In the genomic region with DNA sequence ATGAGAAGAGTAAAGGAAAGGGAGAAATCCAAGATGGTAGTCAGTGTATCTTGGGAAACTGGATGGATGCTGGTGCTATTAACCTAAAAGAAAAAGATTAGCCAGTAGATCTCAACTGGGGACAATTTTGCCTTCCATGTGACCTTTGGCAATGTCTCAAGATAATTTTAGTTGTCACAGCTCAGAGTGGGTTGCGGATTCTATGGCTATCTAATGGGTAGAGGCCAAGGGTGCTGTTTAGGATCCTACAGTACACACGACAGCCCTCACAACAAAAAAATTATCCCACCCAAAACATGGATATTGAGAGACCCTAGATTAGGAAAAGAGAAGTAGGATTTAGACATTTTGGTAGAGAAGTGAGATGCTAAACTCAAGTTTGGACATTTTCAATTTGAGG, we compare ENCODE assay signal across 28 cellular contexts.
"Had no signal": no experiment of that assay in that cellular context is flagged by ENCODE, and none has a peak within 500 bp of the region (broad histone marks: within the 10 kb centered on the region; RNA-seq: fewer than 3 reads in every experiment).

No MANE protein-coding gene starts in this region.

- DNase-seq: activated B cell treated with CpG ODN at 0.5 μM for 24 hours; activated CD4-positive, alpha-beta memory T cell treated with anti-CD3 and anti-CD28 coated beads for 36 hours; activated CD4-positive, alpha-beta T cell treated with anti-CD3 and anti-CD28 coated beads for 4 hours; activated CD4-positive, alpha-beta T cell treated with anti-CD3 and anti-CD28 coated beads, Interleukin-2, amount 10 ng/mL, durations not matched to agents 24 days and 14 days; activated CD4-positive, alpha-beta T cell treated with anti-CD3 and anti-CD28 coated beads, Interleukin-2, amount 50 U/mL, for 1 hour; activated CD4-positive, alpha-beta T cell treated with anti-CD3 and anti-CD28 coated beads, Interleukin-2, amount 50 U/mL, for 4 hours; activated CD4-positive, CD25-positive, alpha-beta regulatory T cell treated with anti-CD3 and anti-CD28 coated beads, Interleukin-2, amount 50 U/mL, for 72 hours; activated CD8-positive, alpha-beta memory T cell treated with anti-CD3 and anti-CD28 coated beads, Interleukin-2, amount 50 U/mL, for 4 hours; activated CD8-positive, alpha-beta T cell treated with anti-CD3 and anti-CD28 coated beads for 36 hours; activated effector memory CD4-positive, alpha-beta T cell treated with Interleukin-2 at 50 U/mL for 16 hours; activated gamma-delta T cell; activated naive CD4-positive, alpha-beta T cell treated with anti-CD3 and anti-CD28 coated beads, Interleukin-2, amount 10 ng/mL, durations not matched to agents 7 days and 5 days; activated naive CD4-positive, alpha-beta T cell treated with Interleukin-2 at 50 U/mL for 16 hours; activated naive CD8-positive, alpha-beta T cell treated with anti-CD3 and anti-CD28 coated beads, Interleukin-2, amount 10 ng/mL, durations not matched to agents 7 days and 5 days; activated naive CD8-positive, alpha-beta T cell treated with anti-CD3 and anti-CD28 coated beads, Interleukin-2, amount 50 U/mL, for 24 hours; activated T-cell treated with anti-CD3 and anti-CD28 coated beads for 4 hours; activated T-cell treated with anti-CD3 and anti-CD28 coated beads, Interleukin-2, amount 50 U/mL, for 1 hour; activated T-cell treated with anti-CD3 and anti-CD28 coated beads, Interleukin-2, amount 50 U/mL, for 48 hours; amygdala; anterior cingulate cortex; caudate nucleus; cerebellar nuclear complex; T-helper 1 cell; T-helper 2 cell; T-helper 9 cell had no signal

- H3K9me3 ChIP-seq: ascending aorta had no signal

- H3K4me3 ChIP-seq: ascending aorta, cardiac muscle cell had no signal

- H3K36me3 ChIP-seq: ascending aorta, cardiac muscle cell had no signal

- H3K27ac ChIP-seq: ascending aorta, cardiac muscle cell, VCaP had no signal

- ATAC-seq: activated CD8-positive, alpha-beta T cell treated with anti-CD3 and anti-CD28 coated beads for 36 hours; activated naive CD8-positive, alpha-beta T cell treated with anti-CD3 and anti-CD28 coated beads, Interleukin-2, amount 50 U/mL, for 24 hours had no signal

- H3K4me1 ChIP-seq: ascending aorta had no signal

- H3K27me3 ChIP-seq: ascending aorta, cardiac muscle cell had no signal
